In the genomic region with DNA sequence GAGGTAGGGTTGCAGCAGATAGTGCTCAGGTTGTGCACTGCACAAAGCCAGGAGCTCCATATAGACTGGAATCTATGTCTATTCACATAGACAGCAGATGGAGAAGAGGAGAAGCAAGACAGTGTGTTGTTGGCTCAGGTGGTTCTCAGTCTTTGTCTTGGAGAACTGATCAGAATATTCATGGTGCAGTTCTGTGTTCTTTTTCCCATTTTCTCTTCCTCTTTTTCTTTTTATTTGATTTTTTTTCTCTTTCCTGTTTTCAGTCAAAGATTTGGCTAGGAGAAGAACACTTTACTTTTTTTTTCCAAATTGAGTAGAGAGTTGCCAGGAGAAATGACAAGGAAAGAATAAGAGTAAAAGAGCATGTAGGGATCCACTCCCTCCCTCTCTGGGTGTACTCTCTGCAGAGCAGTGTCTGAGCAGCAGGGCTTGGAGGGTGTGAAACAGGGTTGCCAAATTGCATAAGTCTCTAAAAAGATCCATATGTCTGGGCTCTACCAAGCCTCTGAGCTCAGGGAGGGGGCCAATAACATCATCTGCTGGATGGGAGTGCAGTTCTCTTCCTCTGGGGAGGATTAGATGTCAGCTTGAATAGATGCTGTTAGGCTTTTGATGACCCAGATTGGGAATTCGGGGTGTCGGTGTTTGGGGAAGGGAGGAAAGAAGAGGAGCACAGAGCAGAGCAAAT, we compare ENCODE assay signal across 1 cellular context.
TF ChIP-seq lines count a peak whose summit lies in the region.

No MANE protein-coding gene starts in this region.

TF ChIP-seq in GM23338, 12 proteins besides CTCF, POLR2A, EP300 and RAD21 (continued from another document):
- TF ChIP-seq, protein P1, sequence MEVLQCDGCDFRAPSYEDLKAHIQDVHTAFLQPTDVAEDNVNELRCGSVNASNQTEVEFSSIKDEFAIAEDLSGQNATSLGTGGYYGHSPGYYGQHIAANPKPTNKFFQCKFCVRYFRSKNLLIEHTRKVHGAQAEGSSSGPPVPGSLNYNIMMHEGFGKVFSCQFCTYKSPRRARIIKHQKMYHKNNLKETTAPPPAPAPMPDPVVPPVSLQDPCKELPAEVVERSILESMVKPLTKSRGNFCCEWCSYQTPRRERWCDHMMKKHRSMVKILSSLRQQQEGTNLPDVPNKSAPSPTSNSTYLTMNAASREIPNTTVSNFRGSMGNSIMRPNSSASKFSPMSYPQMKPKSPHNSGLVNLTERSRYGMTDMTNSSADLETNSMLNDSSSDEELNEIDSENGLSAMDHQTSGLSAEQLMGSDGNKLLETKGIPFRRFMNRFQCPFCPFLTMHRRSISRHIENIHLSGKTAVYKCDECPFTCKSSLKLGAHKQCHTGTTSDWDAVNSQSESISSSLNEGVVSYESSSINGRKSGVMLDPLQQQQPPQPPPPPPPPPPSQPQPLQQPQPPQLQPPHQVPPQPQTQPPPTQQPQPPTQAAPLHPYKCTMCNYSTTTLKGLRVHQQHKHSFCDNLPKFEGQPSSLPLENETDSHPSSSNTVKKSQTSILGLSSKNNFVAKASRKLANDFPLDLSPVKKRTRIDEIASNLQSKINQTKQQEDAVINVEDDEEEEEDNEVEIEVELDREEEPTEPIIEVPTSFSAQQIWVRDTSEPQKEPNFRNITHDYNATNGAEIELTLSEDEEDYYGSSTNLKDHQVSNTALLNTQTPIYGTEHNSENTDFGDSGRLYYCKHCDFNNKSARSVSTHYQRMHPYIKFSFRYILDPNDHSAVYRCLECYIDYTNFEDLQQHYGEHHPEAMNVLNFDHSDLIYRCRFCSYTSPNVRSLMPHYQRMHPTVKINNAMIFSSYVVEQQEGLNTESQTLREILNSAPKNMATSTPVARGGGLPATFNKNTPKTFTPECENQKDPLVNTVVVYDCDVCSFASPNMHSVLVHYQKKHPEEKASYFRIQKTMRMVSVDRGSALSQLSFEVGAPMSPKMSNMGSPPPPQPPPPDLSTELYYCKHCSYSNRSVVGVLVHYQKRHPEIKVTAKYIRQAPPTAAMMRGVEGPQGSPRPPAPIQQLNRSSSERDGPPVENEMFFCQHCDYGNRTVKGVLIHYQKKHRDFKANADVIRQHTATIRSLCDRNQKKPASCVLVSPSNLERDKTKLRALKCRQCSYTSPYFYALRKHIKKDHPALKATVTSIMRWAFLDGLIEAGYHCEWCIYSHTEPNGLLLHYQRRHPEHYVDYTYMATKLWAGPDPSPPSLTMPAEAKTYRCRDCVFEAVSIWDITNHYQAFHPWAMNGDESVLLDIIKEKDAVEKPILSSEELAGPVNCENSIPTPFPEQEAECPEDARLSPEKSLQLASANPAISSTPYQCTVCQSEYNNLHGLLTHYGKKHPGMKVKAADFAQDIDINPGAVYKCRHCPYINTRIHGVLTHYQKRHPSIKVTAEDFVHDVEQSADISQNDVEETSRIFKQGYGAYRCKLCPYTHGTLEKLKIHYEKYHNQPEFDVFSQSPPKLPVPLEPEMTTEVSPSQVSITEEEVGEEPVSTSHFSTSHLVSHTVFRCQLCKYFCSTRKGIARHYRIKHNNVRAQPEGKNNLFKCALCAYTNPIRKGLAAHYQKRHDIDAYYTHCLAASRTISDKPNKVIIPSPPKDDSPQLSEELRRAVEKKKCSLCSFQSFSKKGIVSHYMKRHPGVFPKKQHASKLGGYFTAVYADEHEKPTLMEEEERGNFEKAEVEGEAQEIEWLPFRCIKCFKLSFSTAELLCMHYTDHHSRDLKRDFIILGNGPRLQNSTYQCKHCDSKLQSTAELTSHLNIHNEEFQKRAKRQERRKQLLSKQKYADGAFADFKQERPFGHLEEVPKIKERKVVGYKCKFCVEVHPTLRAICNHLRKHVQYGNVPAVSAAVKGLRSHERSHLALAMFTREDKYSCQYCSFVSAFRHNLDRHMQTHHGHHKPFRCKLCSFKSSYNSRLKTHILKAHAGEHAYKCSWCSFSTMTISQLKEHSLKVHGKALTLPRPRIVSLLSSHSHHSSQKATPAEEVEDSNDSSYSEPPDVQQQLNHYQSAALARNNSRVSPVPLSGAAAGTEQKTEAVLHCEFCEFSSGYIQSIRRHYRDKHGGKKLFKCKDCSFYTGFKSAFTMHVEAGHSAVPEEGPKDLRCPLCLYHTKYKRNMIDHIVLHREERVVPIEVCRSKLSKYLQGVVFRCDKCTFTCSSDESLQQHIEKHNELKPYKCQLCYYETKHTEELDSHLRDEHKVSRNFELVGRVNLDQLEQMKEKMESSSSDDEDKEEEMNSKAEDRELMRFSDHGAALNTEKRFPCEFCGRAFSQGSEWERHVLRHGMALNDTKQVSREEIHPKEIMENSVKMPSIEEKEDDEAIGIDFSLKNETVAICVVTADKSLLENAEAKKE (CRISPR knock-in tag; IDR thresholded peaks at IDR 0.05): no peak
- TF ChIP-seq JUNB (IDR thresholded peaks at IDR 0.05; ENCODE audit: unreplicated experiment): no peak
- no peak for TF ChIP-seq EZH2 (IDR thresholded peaks at IDR 0.05; ENCODE audit: low read depth, unreplicated experiment)
- no peak for TF ChIP-seq STAT1 (IDR thresholded peaks at IDR 0.05; ENCODE audit: unreplicated experiment)
